Comparison of ENCODE assay signal across 14 cellular contexts in genomic region chr6:144297498-144298166, GRCh38. TPM values are rescaled to one million over a fixed set of nuclear protein-coding genes. Genes with fewer than 3 reads are reported as not detected.
A peak's percentile ranks its signal among the peaks of the same experiment; 100 is the strongest.
DNase-seq lines count a peak whose midpoint lies in the region; ATAC-seq and TF ChIP-seq lines count a peak whose summit lies in the region.
"Had no signal": no experiment of that assay in that cellular context is flagged by ENCODE, and none has a peak within 500 bp of the region (broad histone marks: within the 10 kb centered on the region; RNA-seq: fewer than 3 reads in every experiment).

No MANE protein-coding gene starts in this region.

- DNase-seq in adrenal gland (no peak), cardiac muscle cell (ENCODE audit: low read depth in 1 of 2, low spot score in 1 of 2) (peak; percentile 22 to 80), upper lobe of left lung (no peak), lower leg skin (ENCODE audit: low spot score in 2 of 2) (no peak), germinal center (ENCODE audit: low spot score) (no peak)
- no peak for DNase-seq in stimulated activated naive CD8-positive, alpha-beta T cell treated with anti-CD3 and anti-CD28 coated beads, Interleukin-15, Interleukin-2, amounts not matched to agents 100 U/mL and 50 U/mL, for 24 hours
- DNase-seq: activated CD4-positive, alpha-beta memory T cell treated with anti-CD3 and anti-CD28 coated beads, Interleukin-2, amount 10 ng/mL, durations not matched to agents 7 days and 5 days; activated gamma-delta T cell; foreskin keratinocyte; occipital lobe; stimulated activated CD4-positive, alpha-beta T cell treated with anti-CD3 and anti-CD28 coated beads, Interleukin-2, amount 100 ng/mL, for 48 hours; stimulated activated naive B cell treated with anti-CD40 and anti-IgM and Interleukin-4, amounts not matched to agents 10 μg/mL and 1 μg/mL and 100 μg/mL, for 72 hours; T-helper 2 cell had no signal

- no peak overlapping the region for H3K4me3 ChIP-seq in adrenal gland
- no peak overlapping the region for H3K4me3 ChIP-seq in cardiac muscle cell
- H3K4me3 ChIP-seq in neutrophil (ENCODE audit: low read depth in 1 of 2, low read length in 1 of 2) = no peak overlapping the region
- no peak overlapping the region for H3K4me3 ChIP-seq in upper lobe of left lung
- no peak overlapping the region for H3K4me3 ChIP-seq in lower leg skin (ENCODE audit: low read depth, poor library complexity, severe bottlenecking)

- intact Hi-C loops in adrenal gland (cut with DNase I) = no loop called here
- intact Hi-C loops in lower leg skin (cut with DNase I; ENCODE audit: low total_unique reads) = loop anchor here (10.0 kb wide), 1 partner anchor 187 kb away; no protein-coding TSS in a partner anchor

- TF ChIP-seq EP300 in upper lobe of left lung (IDR thresholded peaks at IDR 0.05) = no peak

- WGBS in adrenal gland, 4 donors = 62 to 84% (median 74%) methylated on average over 3 of the region's 3 CpGs
- WGBS in upper lobe of left lung, 2 donors = 40 to 48% methylated on average over 3 of the region's 3 CpGs
- 56% methylated on average over 3 of the region's 3 CpGs for WGBS in lower leg skin, 2 donors

- no peaks in the 10 kb centered on the region for H3K27me3 ChIP-seq in adrenal gland
- no peaks in the 10 kb centered on the region for H3K27me3 ChIP-seq in cardiac muscle cell
- H3K27me3 ChIP-seq in neutrophil = no peaks in the 10 kb centered on the region
- H3K27me3 ChIP-seq in upper lobe of left lung = no peaks in the 10 kb centered on the region
- H3K27me3 ChIP-seq: foreskin keratinocyte had no signal

- TF ChIP-seq CTCF in adrenal gland (IDR thresholded peaks at IDR 0.05) = no peak
- no peak for TF ChIP-seq CTCF in cardiac muscle cell (IDR thresholded peaks at IDR 0.05; ENCODE audit: low read depth, low read length)
- no peak for TF ChIP-seq CTCF in neutrophil (IDR thresholded peaks at IDR 0.05)
- no peak for TF ChIP-seq CTCF in upper lobe of left lung (IDR thresholded peaks at IDR 0.05)
- no peak for TF ChIP-seq CTCF in lower leg skin (IDR thresholded peaks at IDR 0.05)

- peak overlapping the region in 3 of 5 donors; percentile 9 to 36 (median 13) for H3K27ac ChIP-seq in adrenal gland
- peak overlapping the region; percentile 73 for H3K27ac ChIP-seq in cardiac muscle cell
- H3K27ac ChIP-seq in neutrophil = peak overlapping the region; percentile 50
- peak overlapping the region; percentile 32 to 75 (median 52) for H3K27ac ChIP-seq in upper lobe of left lung
- H3K27ac ChIP-seq: foreskin keratinocyte had no signal

- ATAC-seq in upper lobe of left lung (ENCODE audit: low FRiP score in 2 of 2) = no peak
- no peak for ATAC-seq in stimulated activated naive CD8-positive, alpha-beta T cell treated with anti-CD3 and anti-CD28 coated beads, Interleukin-15, Interleukin-2, amounts not matched to agents 100 U/mL and 50 U/mL, for 24 hours
- ATAC-seq: foreskin keratinocyte; stimulated activated naive B cell treated with anti-CD40 and anti-IgM and Interleukin-4, amounts not matched to agents 10 μg/mL and 1 μg/mL and 100 μg/mL, for 72 hours had no signal

- H3K4me1 ChIP-seq in adrenal gland (replicated peaks in 1 of 2) (peaks cover 26 to 29% of the 10 kb centered on the region in 2 donors), cardiac muscle cell (ENCODE audit: low read depth) (peaks cover 17% of the 10 kb centered on the region), neutrophil (ENCODE audit: control insufficient read depth in 1 of 2, insufficient read depth in 1 of 2, low read depth in 1 of 2, low read length in 1 of 2) (peaks cover 0 to 15% of the 10 kb centered on the region in 2 experiments), upper lobe of left lung (peaks cover 22 to 36% (median 31%) of the 10 kb centered on the region in 4 donors)

- H3K36me3 ChIP-seq in adrenal gland (replicated peaks in 1 of 2) (no peaks in the 10 kb centered on the region), cardiac muscle cell (peaks cover 4% of the 10 kb centered on the region), neutrophil (peaks cover 22% of the 10 kb centered on the region), upper lobe of left lung (peaks cover 0 to 11% (median 6%) of the 10 kb centered on the region in 4 donors)

- TF ChIP-seq POLR2A in adrenal gland (IDR thresholded peaks at IDR 0.05) = no peak
- TF ChIP-seq POLR2A in upper lobe of left lung (IDR thresholded peaks at IDR 0.05) = no peak
- TF ChIP-seq POLR2A in lower leg skin (IDR thresholded peaks at IDR 0.05) = no peak

- H3K9me3 ChIP-seq in adrenal gland (replicated peaks in 1 of 3) (no peaks in the 10 kb centered on the region), cardiac muscle cell (ENCODE audit: low read depth) (no peaks in the 10 kb centered on the region), neutrophil (no peaks in the 10 kb centered on the region), upper lobe of left lung (no peaks in the 10 kb centered on the region)

RNA-seq across cellular contexts. Expression of gene UTRN, which starts 12.5 kb away (rescaled TPM):
- total RNA-seq in adrenal gland = 100 to 1,000 TPM in 6 of 8 donors, 10 to 100 TPM in 2; 79.6 to 194 (median 125) TPM
- polyA plus RNA-seq in adrenal gland = 10 to 100 TPM in 2 of 3 donors, 1 to 10 TPM in 1; 7.6 to 23.0 (median 19.5) TPM
- total RNA-seq in cardiac muscle cell = 93.8 and 106 TPM in 2 replicates
- polyA plus RNA-seq in cardiac muscle cell = 44.5 and 49.4 TPM in 2 replicates
- 100 to 1,000 TPM; 209 to 637 (median 340) TPM for total RNA-seq in upper lobe of left lung
- total RNA-seq in lower leg skin = 100 to 1,000 TPM in 3 of 4 donors, 10 to 100 TPM in 1; 88.7 to 149 (median 132) TPM

Comparison
In these comparisons a context has a peak if more than half of its experiments do, and no peak if none do; other contexts are left out.
1. DNase-seq: peak in cardiac muscle cell (2 of 2); none in adrenal gland (0 of 7), upper lobe of left lung (0 of 2), lower leg skin (0 of 2), germinal center (single experiment) and stimulated activated naive CD8-positive, alpha-beta T cell treated with anti-CD3 and anti-CD28 coated beads, Interleukin-15, Interleukin-2, amounts not matched to agents 100 U/mL and 50 U/mL, for 24 hours (single experiment).
2. H3K27ac ChIP-seq: peak in every context shown above with its lines; median percentile 73 in cardiac muscle cell; 52 in upper lobe of left lung; 50 in neutrophil; 13 in adrenal gland.